Comparison of ENCODE assay signal across 18 cellular contexts in the genomic region with DNA sequence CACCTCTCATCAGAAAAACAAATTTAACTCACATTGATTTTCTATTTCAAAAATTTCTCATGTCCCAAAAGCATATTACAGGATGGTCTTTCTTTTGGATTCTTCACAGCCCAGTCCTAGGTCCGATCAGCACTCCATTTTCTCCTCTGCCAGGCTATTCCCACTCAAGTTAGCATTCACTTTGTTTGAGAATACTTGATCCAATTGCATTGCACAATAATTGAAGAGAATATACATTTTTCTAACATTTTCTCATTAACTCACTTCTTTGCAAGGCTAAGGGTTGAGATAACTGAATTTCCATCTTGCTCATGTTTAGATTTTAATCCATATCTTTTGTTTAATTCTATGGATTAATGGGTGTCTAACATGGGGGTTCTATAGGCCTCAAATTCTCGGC.
"Had no signal": no experiment of that assay in that cellular context is flagged by ENCODE, and none has a peak within 500 bp of the region (broad histone marks: within the 10 kb centered on the region; RNA-seq: fewer than 3 reads in every experiment).

No MANE protein-coding gene starts in this region.

- H3K27ac ChIP-seq: Peyer's patch, SJSA1 had no signal

- H3K4me2 ChIP-seq: SK-N-SH had no signal

- DNase-seq: Kasumi-1, MG63, NCI-H1048, NCI-H1694, NCI-H187, NCI-H1930, NCI-H2171 treated with DMSO at 0.1 percent for 48 hours, NCI-H2227 treated with DMSO at 0.1 percent for 48 hours, NCI-H446, NCI-H526 treated with DMSO at 0.1 percent for 48 hours, NCI-H774, OCI-M1, PC-3, Peyer's patch, SHP77 treated with DMSO at 0.1 percent for 48 hours, SW 1271 had no signal

- H3K27me3 ChIP-seq: MG63, Peyer's patch, SJSA1 had no signal

- H3K36me3 ChIP-seq: MG63, Peyer's patch, SJSA1 had no signal

- H3K9me3 ChIP-seq: MG63, SJSA1, SK-N-SH had no signal

- ATAC-seq: PC-3 had no signal

- H3K9ac ChIP-seq: SK-N-SH had no signal

- H3K4me1 ChIP-seq: Peyer's patch, SJSA1 had no signal

- H3K4me3 ChIP-seq: MG63, Peyer's patch, SJSA1 had no signal
